In the genomic region with DNA sequence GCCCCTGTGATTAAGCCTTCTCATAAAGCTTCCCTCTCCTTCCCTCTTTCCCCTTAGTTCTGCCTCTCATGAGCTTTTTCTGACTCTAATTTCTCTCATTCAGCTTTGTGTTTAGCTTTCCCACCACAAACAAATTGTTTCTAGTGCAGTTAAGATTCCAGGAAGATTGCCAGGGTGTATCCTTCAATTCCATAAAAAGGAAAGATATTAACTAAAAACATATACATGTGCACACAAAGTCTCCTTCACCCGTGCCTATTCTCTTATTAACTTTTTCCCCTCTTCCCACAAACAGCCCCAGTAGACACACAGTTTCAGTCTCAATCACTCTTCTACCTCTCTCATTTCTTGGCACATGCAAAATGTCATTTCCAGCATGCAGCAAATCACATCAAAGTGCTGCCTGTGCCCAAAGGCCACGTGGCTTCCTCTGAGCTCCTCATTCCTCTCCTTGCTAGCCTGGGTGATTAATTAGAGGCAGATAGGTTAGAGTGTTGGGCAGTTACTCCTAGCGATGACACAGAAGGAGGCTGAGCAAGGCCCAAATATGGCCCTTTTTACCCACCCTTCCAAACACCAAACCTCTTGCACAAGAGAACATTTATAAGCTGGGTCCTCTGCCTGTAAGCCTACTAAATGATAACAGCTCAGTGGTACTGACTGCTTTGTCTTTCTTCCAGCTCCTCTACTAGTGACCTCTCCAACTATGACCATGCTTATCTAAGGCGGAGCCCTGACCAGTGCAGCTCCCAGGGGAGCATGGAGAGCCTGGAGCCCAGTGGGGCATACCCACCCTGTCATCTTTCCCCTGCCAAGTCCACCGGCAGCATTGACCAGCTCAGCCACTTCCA, we compare ENCODE assay signal across 9 cellular contexts.
DNase-seq lines count a peak whose midpoint lies in the region; ATAC-seq and TF ChIP-seq lines count a peak whose summit lies in the region.
"Had no signal": no experiment of that assay in that cellular context is flagged by ENCODE, and none has a peak within 500 bp of the region (broad histone marks: within the 10 kb centered on the region; RNA-seq: fewer than 3 reads in every experiment).

No MANE protein-coding gene starts in this region.

- CTCF ChIA-PET in RWPE1 (lab: Yijun Ruan, JAX) = interaction anchor here (0.5 to 0.6 kb wide), 3 partner anchors 9 to 142 kb away, joined by 3 to 5 read pairs (median 4); no protein-coding TSS in a partner anchor
- CTCF ChIA-PET in CD8-positive, alpha-beta T cell (lab: Charles Lee) = interaction anchor here (0.6 to 1.1 kb wide), 2 partner anchors 17 to 824 kb away, joined by 3 read pairs; no protein-coding TSS in a partner anchor

- H3K27me3 ChIP-seq in stomach smooth muscle (ENCODE audit: control insufficient read depth in 1 of 2, insufficient read depth in 2 of 2, low read length in 2 of 2) = no peaks in the 10 kb centered on the region
- no peaks in the 10 kb centered on the region for H3K27me3 ChIP-seq in CD8-positive, alpha-beta T cell (ENCODE audit: insufficient read depth, low read length)

- H3K27me3 Mint-ChIP-seq in CD8-positive, alpha-beta T cell (ENCODE audit: low read depth) = peaks cover 6% of the 10 kb centered on the region

- intact Hi-C loops in left cardiac atrium (cut with DNase I) = no loop called here
- intact Hi-C loops in CD8-positive, alpha-beta T cell (cut with DNase I, micrococcal nuclease) = loop anchor here in 1 of 2 experiments (10.0 kb wide), 1 partner anchor 354 kb away; no protein-coding TSS in a partner anchor

- H3K9me3 Mint-ChIP-seq in CD8-positive, alpha-beta T cell = no peaks in the 10 kb centered on the region

- peaks cover 3 to 4% of the 10 kb centered on the region in 2 donors for H3K36me3 ChIP-seq in stomach smooth muscle (ENCODE audit: control insufficient read depth in 2 of 2, insufficient read depth in 2 of 2, low read length in 2 of 2)
- no peaks in the 10 kb centered on the region for H3K36me3 ChIP-seq in CD8-positive, alpha-beta T cell (ENCODE audit: insufficient read depth, low read length)

- H3K4me3 Mint-ChIP-seq in CD8-positive, alpha-beta T cell = no peak overlapping the region

- peaks cover 19% of the 10 kb centered on the region for H3K4me1 ChIP-seq in stomach smooth muscle (ENCODE audit: control insufficient read depth, insufficient read depth, low read length)
- no peaks in the 10 kb centered on the region for H3K4me1 ChIP-seq in CD8-positive, alpha-beta T cell (ENCODE audit: insufficient read depth, low read length)

- no peaks in the 10 kb centered on the region for H3K4me1 Mint-ChIP-seq in CD8-positive, alpha-beta T cell (ENCODE audit: low read depth)

- H3K9me3 ChIP-seq in stomach smooth muscle (ENCODE audit: control insufficient read depth in 2 of 2, low read length in 2 of 2) = no peaks in the 10 kb centered on the region
- H3K9me3 ChIP-seq in CD8-positive, alpha-beta T cell (ENCODE audit: low read length) = no peaks in the 10 kb centered on the region

- peak; percentile 76 to 88 for ATAC-seq in left cardiac atrium
- ATAC-seq in CD8-positive, alpha-beta T cell = no peak

- no peak for TF ChIP-seq CTCF in RWPE1 (conservative IDR thresholded peaks at IDR 0.05; ENCODE audit: low read depth)
- no peak for TF ChIP-seq CTCF in CD8-positive, alpha-beta T cell (IDR thresholded peaks at IDR 0.05)

- peak overlapping the region in 1 of 2 donors; percentile 34 for H3K9ac ChIP-seq in stomach smooth muscle (ENCODE audit: low read length in 2 of 2)

- H3K27ac ChIP-seq in stomach smooth muscle (ENCODE audit: low read length) = peak overlapping the region; percentile 93
- H3K27ac ChIP-seq in RWPE1 = no peak overlapping the region
- no peak overlapping the region for H3K27ac ChIP-seq in CD8-positive, alpha-beta T cell (ENCODE audit: low read depth, low read length)
- H3K27ac ChIP-seq: 22Rv1 had no signal

- in situ Hi-C loops in SK-MEL-5 (cut with HindIII; ENCODE audit: low pct_unique_long_range_greater_than_20kb, low sequenced_read_pairs) = no loop called here

- no peak overlapping the region for H3K27ac Mint-ChIP-seq in CD8-positive, alpha-beta T cell

- H3K36me3 Mint-ChIP-seq in CD8-positive, alpha-beta T cell = no peaks in the 10 kb centered on the region

- POLR2A ChIA-PET in RWPE1 (lab: Yijun Ruan, JAX; ENCODE audit: low non-redundant PET) = no interaction called here
- POLR2A ChIA-PET in CD8-positive, alpha-beta T cell (lab: Charles Lee) = no interaction called here

- peak overlapping the region in 1 of 2 donors; percentile 52 for H3K4me3 ChIP-seq in stomach smooth muscle (ENCODE audit: low read length in 2 of 2)
- H3K4me3 ChIP-seq in CD8-positive, alpha-beta T cell (ENCODE audit: low read depth, low read length) = no peak overlapping the region

- DNase-seq in DMS 273 (lab: John Stamatoyannopoulos, UW; ENCODE audit: unreplicated experiment) (peak; percentile 9), DMS 273 treated with DMSO at 0.1 percent for 48 hours (lab: John Stamatoyannopoulos, UW) (no peak), SK-MEL-5 (ENCODE audit: low read depth, low spot score) (peak; percentile 27), left cardiac atrium (peak; percentile 42), RWPE1 (ENCODE audit: low spot score) (no peak), NCI-H510A treated with DMSO at 0.1 percent for 48 hours (lab: John Stamatoyannopoulos, UW) (no peak)
- no peak for DNase-seq in CD8-positive, alpha-beta T cell

Comparison
In these comparisons a context has a peak if more than half of its experiments do, and no peak if none do; other contexts are left out.
1. DNase-seq: peak in DMS 273 (single experiment), SK-MEL-5 (single experiment) and left cardiac atrium (single experiment); none in DMS 273 treated with DMSO at 0.1 percent for 48 hours (single experiment), RWPE1 (single experiment), NCI-H510A treated with DMSO at 0.1 percent for 48 hours (single experiment) and CD8-positive, alpha-beta T cell (0 of 7).